Comparison of ENCODE assay signal across 8 cellular contexts in genomic region chr2:46942143-46942526, GRCh38. TPM values are rescaled to one million over a fixed set of nuclear protein-coding genes. Genes with fewer than 3 reads are reported as not detected.
DNase-seq lines count a peak whose midpoint lies in the region; ATAC-seq, FAIRE-seq and TF ChIP-seq lines count a peak whose summit lies in the region.

No MANE protein-coding gene starts in this region.

- peak; percentile 38 for ATAC-seq in GM18868 (IDR thresholded peaks at IDR 0.05; ENCODE audit: unreplicated experiment)
- peak; percentile 37 for ATAC-seq in HG03045 (IDR thresholded peaks at IDR 0.05; ENCODE audit: unreplicated experiment)
- ATAC-seq in T-helper 17 cell, result peak; percentile 70

- no peaks in the 10 kb centered on the region for H3K27me3 Mint-ChIP-seq in T-helper 17 cell

- peak overlapping the region; percentile 99 for H3K27ac Mint-ChIP-seq in T-helper 17 cell

- H3K4me3 ChIP-seq in astrocyte of the cerebellum (ENCODE audit: low read depth, low read length) (peak overlapping the region; percentile 93), keratinocyte (ENCODE audit: control insufficient read depth in 2 of 3, extremely low read depth in 1 of 3, insufficient read depth in 2 of 3, low read depth in 1 of 3, low read length in 3 of 3) (peak overlapping the region; percentile 77 to 98 (median 83))

- no peaks in the 10 kb centered on the region for H3K9me1 ChIP-seq in keratinocyte (ENCODE audit: control insufficient read depth, extremely low read depth, insufficient read depth, low read length)

- peak overlapping the region; percentile 91 for H2AFZ ChIP-seq in keratinocyte (ENCODE audit: control insufficient read depth, low read length)

- no peaks in the 10 kb centered on the region for H4K20me1 ChIP-seq in keratinocyte (ENCODE audit: control insufficient read depth, extremely low read depth, insufficient read depth, low read length)

- peaks cover 41% of the 10 kb centered on the region for H3K79me2 ChIP-seq in keratinocyte (ENCODE audit: control insufficient read depth, insufficient read depth, low read length)

- H3K36me3 ChIP-seq in keratinocyte (ENCODE audit: control insufficient read depth in 2 of 2, extremely low read depth in 1 of 2, insufficient read depth in 2 of 2, low read length in 2 of 2), result peaks cover 0 to 4% of the 10 kb centered on the region in 2 experiments

- H3K27me3 ChIP-seq in keratinocyte (ENCODE audit: control insufficient read depth, extremely low read depth, insufficient read depth, low read length), result no peaks in the 10 kb centered on the region

- peak overlapping the region; percentile 90 for H3K27ac ChIP-seq in keratinocyte (ENCODE audit: control insufficient read depth, insufficient read depth, low read length)

- TF ChIP-seq CTCF in astrocyte of the cerebellum (IDR thresholded peaks at IDR 0.05; ENCODE audit: low read depth, low read length, missing control alignments) (no peak), keratinocyte (optimal IDR thresholded peaks at IDR 0.05 in 1 of 3, IDR thresholded peaks at IDR 0.05 in 1 of 3, conservative IDR thresholded peaks at IDR 0.05 in 1 of 3; ENCODE audit: extremely low read depth in 1 of 3, insufficient read depth in 2 of 3, low read length in 3 of 3) (no peak)

- H3K9ac ChIP-seq in keratinocyte (ENCODE audit: control insufficient read depth, extremely low read depth, insufficient read depth, low read length), result peak overlapping the region; percentile 84

- H3K9me3 ChIP-seq in T-helper 17 cell (ENCODE audit: control insufficient read depth, low read length, poor library complexity, severe bottlenecking) (no peaks in the 10 kb centered on the region), keratinocyte (ENCODE audit: control insufficient read depth, low read depth, low read length) (no peaks in the 10 kb centered on the region)

- peak overlapping the region; percentile 97 for H3K4me2 ChIP-seq in keratinocyte (ENCODE audit: control insufficient read depth, extremely low read depth, insufficient read depth, low read depth, low read length)

- peaks cover 45% of the 10 kb centered on the region for H3K4me1 Mint-ChIP-seq in T-helper 17 cell

- dilution Hi-C loops in keratinocyte (cut with MboI; ENCODE audit: extremely low pct_ligation_motif_present, low sequenced_read_pairs), result no loop called here

- no peak for FAIRE-seq in keratinocyte (lab: Jason Lieb, UNC)

- peaks cover 19% of the 10 kb centered on the region for H3K4me1 ChIP-seq in keratinocyte (ENCODE audit: control insufficient read depth, extremely low read depth, insufficient read depth, low read length)

- DNase-seq in T-helper 17 cell (peak; percentile 69 to 73 (median 71)), astrocyte of the cerebellum (ENCODE audit: low read depth) (no peak), keratinocyte (ENCODE audit: low read depth, low spot score) (no peak), SK-N-DZ (ENCODE audit: low spot score) (no peak), iPS-NIHi7 (ENCODE audit: extremely low spot score) (no peak)
- peak; percentile 47 for DNase-seq in stimulated activated CD4-positive, alpha-beta T cell treated with anti-CD3 and anti-CD28 coated beads, Interleukin-2, amount 100 ng/mL, for 4 hours (ENCODE audit: low read depth)

- in situ Hi-C loops in astrocyte of the cerebellum (cut with HindIII; ENCODE audit: low sequenced_read_pairs), result no loop called here

- H3K36me3 Mint-ChIP-seq in T-helper 17 cell (ENCODE audit: low read depth), result peaks cover 2% of the 10 kb centered on the region

- H3K4me3 Mint-ChIP-seq in T-helper 17 cell, result peak overlapping the region; percentile 98

RNA-seq across cellular contexts. Expression of gene TTC7A, which starts 1.1 kb away (rescaled TPM):
- total RNA-seq in T-helper 17 cell, result 10 to 100 TPM; 56.3 to 63.0 TPM
- 5.7 to 10.8 TPM (median 7.0 TPM) in 3 replicates for polyA plus RNA-seq in keratinocyte
- polyA plus RNA-seq in keratinocyte (2011; ENCODE audit: low read depth), result 10.1 TPM
- polyA plus RNA-seq in keratinocyte (2011; cell fraction: cytosol; rRNA removed), result 6.1 and 8.7 TPM in 2 replicates
- polyA plus RNA-seq in keratinocyte (2011; cell fraction: nucleus; rRNA removed), result 13.1 and 13.4 TPM in 2 replicates
- polyA plus RNA-seq in keratinocyte (2012; ENCODE audit: low replicate concordance), result 9.0 and 13.7 TPM in 2 replicates
- 8.7 to 59.2 TPM (median 14.6 TPM) in 3 replicates for polyA minus RNA-seq in keratinocyte
- polyA minus RNA-seq in keratinocyte (2011; cell fraction: cytosol; rRNA and poly(A)+ RNA removed), result 7.5 TPM
- polyA minus RNA-seq in keratinocyte (2011; cell fraction: nucleus; rRNA and poly(A)+ RNA removed), result 13.5 TPM in 2 replicates
- 4.3 and 4.4 TPM in 2 replicates for polyA plus RNA-seq in SK-N-DZ (2014; cell fraction: cytosol; rRNA removed)
- polyA plus RNA-seq in SK-N-DZ (2014; cell fraction: nucleus; rRNA removed), result 6.6 and 9.6 TPM in 2 replicates

RNA-seq across cellular contexts. Expression of gene MCFD2, which starts 26.5 kb away (rescaled TPM):
- total RNA-seq in T-helper 17 cell, result 10 to 100 TPM; 29.0 to 41.9 TPM
- 77.7 to 132 TPM (median 79.3 TPM) in 3 replicates for polyA plus RNA-seq in keratinocyte
- polyA plus RNA-seq in keratinocyte (2011; ENCODE audit: low read depth), result 37.1 TPM
- 47.2 and 86.9 TPM in 2 replicates for polyA plus RNA-seq in keratinocyte (2011; cell fraction: cytosol; rRNA removed)
- 66.7 and 79.6 TPM in 2 replicates for polyA plus RNA-seq in keratinocyte (2011; cell fraction: nucleus; rRNA removed)
- polyA plus RNA-seq in keratinocyte (2012; ENCODE audit: low replicate concordance), result 32.9 and 72.5 TPM in 2 replicates
- 67.9 to 134 TPM (median 90.8 TPM) in 3 replicates for polyA minus RNA-seq in keratinocyte
- polyA minus RNA-seq in keratinocyte (2011; cell fraction: cytosol; rRNA and poly(A)+ RNA removed), result 61.0 TPM
- 59.9 and 90.0 TPM in 2 replicates for polyA minus RNA-seq in keratinocyte (2011; cell fraction: nucleus; rRNA and poly(A)+ RNA removed)
- polyA plus RNA-seq in SK-N-DZ (2014; cell fraction: cytosol; rRNA removed), result 57.1 and 72.9 TPM in 2 replicates
- 28.8 and 33.3 TPM in 2 replicates for polyA plus RNA-seq in SK-N-DZ (2014; cell fraction: nucleus; rRNA removed)

Comparison
In these comparisons a context has a peak if more than half of its experiments do, and no peak if none do; other contexts are left out.
1. DNase-seq: peak in T-helper 17 cell (3 of 3) and stimulated activated CD4-positive, alpha-beta T cell treated with anti-CD3 and anti-CD28 coated beads, Interleukin-2, amount 100 ng/mL, for 4 hours (single experiment); none in astrocyte of the cerebellum (single experiment), keratinocyte (single experiment), SK-N-DZ (single experiment) and iPS-NIHi7 (single experiment).
2. Peak in every context shown above with its lines, with median percentiles within 50 percentile points of each other: ATAC-seq.